ENCODE assay signal across 8 cellular contexts in genomic region chr1:41660570-41661427, GRCh38.
A peak's percentile ranks its signal among the peaks of the same experiment; 100 is the strongest.
DNase-seq lines count a peak whose midpoint lies in the region; ATAC-seq and TF ChIP-seq lines count a peak whose summit lies in the region.

No MANE protein-coding gene starts in this region.

- H3K9ac ChIP-seq in GM23248 = peak overlapping the region; percentile 78
- H3K9ac ChIP-seq in endocrine pancreas (ENCODE audit: control insufficient read depth, insufficient read depth, low read length) = peak overlapping the region; percentile 57

- H3K27me3 ChIP-seq in GM23248 (replicated peaks; ENCODE audit: insufficient read depth) = no peaks in the 10 kb centered on the region
- H3K27me3 ChIP-seq in Panc1 (ENCODE audit: control insufficient read depth, insufficient read depth, low read length) = peaks cover 6% of the 10 kb centered on the region
- H3K27me3 ChIP-seq in endocrine pancreas (ENCODE audit: control insufficient read depth, insufficient read depth, low read length) = no peaks in the 10 kb centered on the region

- H3K4me2 ChIP-seq in GM23248 (ENCODE audit: unreplicated experiment) = peak overlapping the region; percentile 91

- H3F3A ChIP-seq in GM23248 (ENCODE audit: insufficient read depth) = 0 out of 2 replicates have a peak, but pooled peaks cover 4% of the 10 kb centered on the region

- H3K4me3 ChIP-seq in GM23248 (peak overlapping the region; percentile 75), Panc1 (ENCODE audit: low read depth in 2 of 2, low read length in 2 of 2) (peak overlapping the region; percentile 46 to 50), endocrine pancreas (ENCODE audit: control insufficient read depth, insufficient read depth, low read length) (no peak overlapping the region), skeletal muscle cell (ENCODE audit: low read depth, low read length) (peak overlapping the region; percentile 77)

- DNase-seq in GM23248 = peak; percentile 24
- no peak for DNase-seq in Panc1 (ENCODE audit: low read depth, low spot score)
- DNase-seq in skeletal muscle cell (ENCODE audit: low read depth) = no peak
- no peak for DNase-seq in GM10248 (ENCODE audit: extremely low spot score)
- DNase-seq in HT-29 (ENCODE audit: low spot score) = no peak
- DNase-seq in caudate nucleus (lab: John Stamatoyannopoulos, UW) = no peak
- no peak for DNase-seq in DMS 273 (lab: John Stamatoyannopoulos, UW; ENCODE audit: unreplicated experiment)

- H3K9me2 ChIP-seq in GM23248 (ENCODE audit: insufficient read depth) = no peaks in the 10 kb centered on the region

- intact Hi-C loops in Panc1 (cut with micrococcal nuclease; ENCODE audit: unreplicated experiment) = no loop called here

- no peak overlapping the region for H3K27ac ChIP-seq in GM23248
- no peak overlapping the region for H3K27ac ChIP-seq in Panc1 (ENCODE audit: low read length)
- H3K27ac ChIP-seq in caudate nucleus (ENCODE audit: low read depth, low read length) = no peak overlapping the region

- no peaks in the 10 kb centered on the region for H4K20me1 ChIP-seq in GM23248 (ENCODE audit: insufficient read depth)

- H3K9me3 ChIP-seq in GM23248 (ENCODE audit: low read depth) (no peaks in the 10 kb centered on the region), Panc1 (ENCODE audit: control insufficient read depth, insufficient read depth, low read depth, low read length) (no peaks in the 10 kb centered on the region), endocrine pancreas (ENCODE audit: control insufficient read depth, low read length) (no peaks in the 10 kb centered on the region)

- WGBS in GM23248 (ENCODE audit: low coverage in 1 of 2, low lambda C conversion rate in 2 of 2, missing lambda C conversion rate in 2 of 2), 2 experiments = 54 to 56% methylated on average over 5 of the region's 5 CpGs

- in situ Hi-C loops in GM23248 (cut with MboI) = no loop called here
- in situ Hi-C loops in Panc1 (cut with HindIII; ENCODE audit: low pct_unique_long_range_greater_than_20kb, low sequenced_read_pairs) = no loop called here

- peaks cover 14% of the 10 kb centered on the region for H3K4me1 ChIP-seq in GM23248 (ENCODE audit: insufficient read depth)
- peaks cover 25% of the 10 kb centered on the region for H3K4me1 ChIP-seq in Panc1 (ENCODE audit: control insufficient read depth, insufficient read depth, low read length)
- H3K4me1 ChIP-seq in endocrine pancreas (ENCODE audit: control insufficient read depth, insufficient read depth, low read length) = no peaks in the 10 kb centered on the region

- no TSS peak for BruUV-seq in Panc1 (replicated peaks; lab: Mats Ljungman, UMichigan)

- CTCF ChIA-PET in Panc1 (lab: Charles Lee) = no interaction called here
- CTCF ChIA-PET in GM10248 (lab: Yijun Ruan, JAX) = interaction anchor here (1.3 kb wide), 1 partner anchor 151 kb away, joined by 4 read pairs; no protein-coding TSS in a partner anchor

- H2AFZ ChIP-seq in GM23248 = 0 out of 2 replicates have a peak overlapping the region, but pooled peaks have one; percentile 67

- no peak for ATAC-seq in Panc1

- H3K36me3 ChIP-seq in GM23248 (ENCODE audit: low read depth) (no peaks in the 10 kb centered on the region), Panc1 (ENCODE audit: control insufficient read depth, insufficient read depth, low read length) (peaks cover 4% of the 10 kb centered on the region; the same call in 1 of the 2 replicates), endocrine pancreas (ENCODE audit: control insufficient read depth, insufficient read depth, low read length) (no peaks in the 10 kb centered on the region)

- H3K79me2 ChIP-seq in GM23248 (ENCODE audit: insufficient read depth) = peaks cover 34% of the 10 kb centered on the region

- TF ChIP-seq CTCF in Panc1 (IDR thresholded peaks at IDR 0.05) = no peak
- no peak for TF ChIP-seq CTCF in GM10248 (IDR thresholded peaks at IDR 0.05; ENCODE audit: control extremely low read depth, extremely low read depth, low read depth, missing control alignments)

- POLR2A ChIA-PET in Panc1 (lab: Charles Lee) = no interaction called here
- POLR2A ChIA-PET in GM10248 (lab: Yijun Ruan, JAX) = no interaction called here
